In the genomic region with DNA sequence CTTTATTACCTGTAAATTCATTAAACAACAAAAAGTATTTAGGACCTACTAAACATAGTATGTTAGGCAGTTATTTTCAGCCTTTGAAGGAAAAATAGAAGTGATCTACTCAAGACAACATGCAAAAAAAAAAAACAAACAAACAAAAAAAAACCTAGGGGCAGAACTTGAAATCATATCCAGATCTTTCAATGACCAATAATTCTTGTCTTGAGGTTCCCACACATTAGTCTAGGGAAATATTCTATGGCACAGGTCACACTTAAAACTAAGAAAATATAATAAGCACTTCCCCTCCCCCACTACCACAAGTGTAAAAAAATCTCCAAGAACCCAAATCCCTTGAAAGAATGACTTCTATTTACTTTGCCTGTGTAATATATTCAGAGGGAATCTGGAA, we compare ENCODE assay signal across 12 cellular contexts. TPM values are rescaled to one million over a fixed set of nuclear protein-coding genes. Genes with fewer than 3 reads are reported as not detected.
DNase-seq lines count a peak whose midpoint lies in the region; ATAC-seq, FAIRE-seq and TF ChIP-seq lines count a peak whose summit lies in the region.
"Had no signal": no experiment of that assay in that cellular context is flagged by ENCODE, and none has a peak within 500 bp of the region (broad histone marks: within the 10 kb centered on the region; RNA-seq: fewer than 3 reads in every experiment).

No MANE protein-coding gene starts in this region.

- H3K27ac Mint-ChIP-seq in activated CD8-positive, alpha-beta T cell treated with anti-CD3 and anti-CD28 coated beads for 36 hours = peak overlapping the region; percentile 85
- no peak overlapping the region for H3K27ac Mint-ChIP-seq in activated CD8-positive, alpha-beta T cell treated with anti-CD3 and anti-CD28 coated beads, Interleukin-2, amount 10 ng/mL, durations not matched to agents 7 days and 5 days
- H3K27ac Mint-ChIP-seq in endodermal cell = no peak overlapping the region
- H3K27ac Mint-ChIP-seq in stimulated activated memory B cell treated with anti-CD40 and anti-IgM and Interleukin-4, amounts not matched to agents 10 μg/mL and 1 μg/mL and 100 μg/mL, for 72 hours = peak overlapping the region; percentile 96

- no peak overlapping the region for H3K9ac ChIP-seq in endodermal cell (ENCODE audit: extremely low read depth, low read length, poor library complexity, severe bottlenecking)

- no peak for TF ChIP-seq CTCF in activated CD8-positive, alpha-beta T cell treated with anti-CD3 and anti-CD28 coated beads for 36 hours (IDR thresholded peaks at IDR 0.05)
- TF ChIP-seq CTCF in endodermal cell (conservative IDR thresholded peaks at IDR 0.05) = no peak
- TF ChIP-seq CTCF in pancreas (IDR thresholded peaks at IDR 0.05) = no peak

- peak overlapping the region; percentile 94 for H3K4me3 ChIP-seq in endodermal cell (ENCODE audit: low read length)
- no peak overlapping the region for H3K4me3 ChIP-seq in pancreas

- H3K36me3 ChIP-seq in endodermal cell (ENCODE audit: control insufficient read depth, insufficient read depth, low read length) (peaks cover 33% of the 10 kb centered on the region), pancreas (no peaks in the 10 kb centered on the region)
- H3K36me3 ChIP-seq: colonic mucosa had no signal

- DNase-seq in activated CD8-positive, alpha-beta T cell treated with anti-CD3 and anti-CD28 coated beads for 36 hours = no peak
- no peak for DNase-seq in activated CD8-positive, alpha-beta T cell treated with anti-CD3 and anti-CD28 coated beads, Interleukin-2, amount 10 ng/mL, durations not matched to agents 7 days and 5 days
- DNase-seq in NAMALWA (ENCODE audit: low spot score) (peak; percentile 34), endodermal cell (no peak), pancreas (no peak)
- no peak for DNase-seq in activated CD4-positive, CD25-positive, alpha-beta regulatory T cell treated with anti-CD3 and anti-CD28 coated beads, Interleukin-2, amount 50 U/mL, for 72 hours
- DNase-seq: colonic mucosa; foreskin melanocyte; left colon; stimulated activated CD4-positive, alpha-beta T cell treated with anti-CD3 and anti-CD28 coated beads, Interleukin-2, amount 100 ng/mL, for 24 hours had no signal

- H3K9me3 ChIP-seq in endodermal cell (ENCODE audit: control insufficient read depth, low read length) = no peaks in the 10 kb centered on the region
- no peaks in the 10 kb centered on the region for H3K9me3 ChIP-seq in pancreas
- H3K9me3 ChIP-seq: colonic mucosa had no signal

- intact Hi-C loops in activated CD8-positive, alpha-beta T cell treated with anti-CD3 and anti-CD28 coated beads for 36 hours (cut with micrococcal nuclease) = loop anchor here (5.0 kb wide), 3 partner anchors 33 to 103 kb away; no protein-coding TSS in a partner anchor
- intact Hi-C loops in pancreas (cut with DNase I) = loop anchor here in 1 of 3 donors (10.0 kb wide), 1 partner anchor 86 kb away; no protein-coding TSS in a partner anchor

- no peaks in the 10 kb centered on the region for H3K9me3 Mint-ChIP-seq in activated CD8-positive, alpha-beta T cell treated with anti-CD3 and anti-CD28 coated beads for 36 hours
- H3K9me3 Mint-ChIP-seq in activated CD8-positive, alpha-beta T cell treated with anti-CD3 and anti-CD28 coated beads, Interleukin-2, amount 10 ng/mL, durations not matched to agents 7 days and 5 days (ENCODE audit: insufficient read depth) = no peaks in the 10 kb centered on the region
- H3K9me3 Mint-ChIP-seq in endodermal cell = no peaks in the 10 kb centered on the region
- H3K9me3 Mint-ChIP-seq in stimulated activated memory B cell treated with anti-CD40 and anti-IgM and Interleukin-4, amounts not matched to agents 10 μg/mL and 1 μg/mL and 100 μg/mL, for 72 hours = no peaks in the 10 kb centered on the region

- no peaks in the 10 kb centered on the region for H3K27me3 ChIP-seq in endodermal cell (ENCODE audit: control insufficient read depth, insufficient read depth, low read length, poor library complexity, severe bottlenecking)
- no peaks in the 10 kb centered on the region for H3K27me3 ChIP-seq in pancreas
- H3K27me3 ChIP-seq: colonic mucosa had no signal

- peaks cover 5% of the 10 kb centered on the region for H3K4me1 ChIP-seq in endodermal cell (ENCODE audit: control insufficient read depth, insufficient read depth, low read length)
- peaks cover 0 to 14% (median 13%) of the 10 kb centered on the region in 3 donors for H3K4me1 ChIP-seq in pancreas

- H3K4me1 Mint-ChIP-seq in activated CD8-positive, alpha-beta T cell treated with anti-CD3 and anti-CD28 coated beads for 36 hours (ENCODE audit: low read depth) = peaks cover 53% of the 10 kb centered on the region
- H3K4me1 Mint-ChIP-seq in activated CD8-positive, alpha-beta T cell treated with anti-CD3 and anti-CD28 coated beads, Interleukin-2, amount 10 ng/mL, durations not matched to agents 7 days and 5 days (ENCODE audit: low read depth) = peaks cover 47% of the 10 kb centered on the region
- peaks cover 43% of the 10 kb centered on the region for H3K4me1 Mint-ChIP-seq in endodermal cell
- peaks cover 64% of the 10 kb centered on the region for H3K4me1 Mint-ChIP-seq in stimulated activated memory B cell treated with anti-CD40 and anti-IgM and Interleukin-4, amounts not matched to agents 10 μg/mL and 1 μg/mL and 100 μg/mL, for 72 hours

- H3K27ac ChIP-seq in endodermal cell (ENCODE audit: low read depth, low read length) (no peak overlapping the region), pancreas (no peak overlapping the region)

- H3K4me3 Mint-ChIP-seq in activated CD8-positive, alpha-beta T cell treated with anti-CD3 and anti-CD28 coated beads for 36 hours = peak overlapping the region; percentile 96
- H3K4me3 Mint-ChIP-seq in activated CD8-positive, alpha-beta T cell treated with anti-CD3 and anti-CD28 coated beads, Interleukin-2, amount 10 ng/mL, durations not matched to agents 7 days and 5 days = no peak overlapping the region
- H3K4me3 Mint-ChIP-seq in endodermal cell = no peak overlapping the region
- H3K4me3 Mint-ChIP-seq in stimulated activated memory B cell treated with anti-CD40 and anti-IgM and Interleukin-4, amounts not matched to agents 10 μg/mL and 1 μg/mL and 100 μg/mL, for 72 hours = no peak overlapping the region

- POLR2A ChIA-PET in activated CD8-positive, alpha-beta T cell treated with anti-CD3 and anti-CD28 coated beads for 36 hours (lab: Charles Lee) = interaction anchor here (0.6 to 3.2 kb wide), 5 partner anchors 17 to 104 kb away, joined by 3 to 15 read pairs (median 5); no protein-coding TSS in a partner anchor
- POLR2A ChIA-PET in activated CD8-positive, alpha-beta T cell treated with anti-CD3 and anti-CD28 coated beads, Interleukin-2, amount 10 ng/mL, durations not matched to agents 7 days and 5 days (lab: Charles Lee) = interaction anchor here (4.4 kb wide), 1 partner anchor 186 kb away, joined by 24 read pairs; no protein-coding TSS in a partner anchor

- CTCF ChIA-PET in activated CD8-positive, alpha-beta T cell treated with anti-CD3 and anti-CD28 coated beads for 36 hours (lab: Charles Lee) = interaction anchor here (1.6 to 3.4 kb wide), 2 partner anchors 82 to 188 kb away, joined by 8 to 26 read pairs; no protein-coding TSS in a partner anchor
- CTCF ChIA-PET in activated CD8-positive, alpha-beta T cell treated with anti-CD3 and anti-CD28 coated beads, Interleukin-2, amount 10 ng/mL, durations not matched to agents 7 days and 5 days (lab: Charles Lee) = interaction anchor here (0.9 to 3.4 kb wide), 4 partner anchors 9 to 151 kb away, joined by 3 to 18 read pairs (median 6); no protein-coding TSS in a partner anchor

- H3K27me3 Mint-ChIP-seq in activated CD8-positive, alpha-beta T cell treated with anti-CD3 and anti-CD28 coated beads for 36 hours = no peaks in the 10 kb centered on the region
- H3K27me3 Mint-ChIP-seq in activated CD8-positive, alpha-beta T cell treated with anti-CD3 and anti-CD28 coated beads, Interleukin-2, amount 10 ng/mL, durations not matched to agents 7 days and 5 days (ENCODE audit: low read depth) = no peaks in the 10 kb centered on the region
- no peaks in the 10 kb centered on the region for H3K27me3 Mint-ChIP-seq in endodermal cell (ENCODE audit: insufficient read depth)
- no peaks in the 10 kb centered on the region for H3K27me3 Mint-ChIP-seq in stimulated activated memory B cell treated with anti-CD40 and anti-IgM and Interleukin-4, amounts not matched to agents 10 μg/mL and 1 μg/mL and 100 μg/mL, for 72 hours

- FAIRE-seq in pancreas (lab: Jason Lieb, UNC) = no peak

- H3K36me3 Mint-ChIP-seq in activated CD8-positive, alpha-beta T cell treated with anti-CD3 and anti-CD28 coated beads for 36 hours (ENCODE audit: low read depth) = peaks cover 29% of the 10 kb centered on the region
- peaks cover 23% of the 10 kb centered on the region for H3K36me3 Mint-ChIP-seq in activated CD8-positive, alpha-beta T cell treated with anti-CD3 and anti-CD28 coated beads, Interleukin-2, amount 10 ng/mL, durations not matched to agents 7 days and 5 days (ENCODE audit: low read depth)
- H3K36me3 Mint-ChIP-seq in endodermal cell (ENCODE audit: low read depth) = peaks cover 39% of the 10 kb centered on the region
- H3K36me3 Mint-ChIP-seq in stimulated activated memory B cell treated with anti-CD40 and anti-IgM and Interleukin-4, amounts not matched to agents 10 μg/mL and 1 μg/mL and 100 μg/mL, for 72 hours = peaks cover 20% of the 10 kb centered on the region

- ATAC-seq in activated CD8-positive, alpha-beta T cell treated with anti-CD3 and anti-CD28 coated beads for 36 hours = no peak
- no peak for ATAC-seq in activated CD8-positive, alpha-beta T cell treated with anti-CD3 and anti-CD28 coated beads, Interleukin-2, amount 10 ng/mL, durations not matched to agents 7 days and 5 days
- no peak for ATAC-seq in stimulated activated memory B cell treated with anti-CD40 and anti-IgM and Interleukin-4, amounts not matched to agents 10 μg/mL and 1 μg/mL and 100 μg/mL, for 72 hours
- ATAC-seq in pancreas = no peak
- ATAC-seq in GM21515 (IDR thresholded peaks at IDR 0.05; ENCODE audit: unreplicated experiment) = no peak
- ATAC-seq: left colon had no signal

RNA-seq across cellular contexts. Expression of a gene that starts 3.6 kb away (rescaled TPM):
- total RNA-seq in activated CD8-positive, alpha-beta T cell treated with anti-CD3 and anti-CD28 coated beads for 36 hours = 10 to 100 TPM; 29.8 to 39.2 TPM
- 10 to 100 TPM; 21.1 to 21.9 TPM for total RNA-seq in activated CD8-positive, alpha-beta T cell treated with anti-CD3 and anti-CD28 coated beads, Interleukin-2, amount 10 ng/mL, durations not matched to agents 7 days and 5 days
- 100 to 1,000 TPM; 178 to 184 TPM for total RNA-seq in endodermal cell
- polyA plus RNA-seq in endodermal cell (2013, experiment 1 of 2) = 59.1 TPM
- polyA plus RNA-seq in endodermal cell (2013, experiment 2 of 2) = 52.6 TPM
- 10 to 100 TPM in 4 of 6 donors, 1 to 10 TPM in 2; 5.5 to 15.9 (median 11.3) TPM for total RNA-seq in pancreas
- polyA plus RNA-seq in pancreas = 1 to 10 TPM; 5.7 to 8.0 TPM

Comparison
In these comparisons a context has a peak if more than half of its experiments do, and no peak if none do; other contexts are left out.
1. H3K27ac Mint-ChIP-seq: peak in activated CD8-positive, alpha-beta T cell treated with anti-CD3 and anti-CD28 coated beads for 36 hours (single experiment) and stimulated activated memory B cell treated with anti-CD40 and anti-IgM and Interleukin-4, amounts not matched to agents 10 μg/mL and 1 μg/mL and 100 μg/mL, for 72 hours (single experiment); none in activated CD8-positive, alpha-beta T cell treated with anti-CD3 and anti-CD28 coated beads, Interleukin-2, amount 10 ng/mL, durations not matched to agents 7 days and 5 days (single experiment) and endodermal cell (single experiment).
2. RNA of a gene that starts 3.6 kb away (total RNA-seq): 178 to 184 TPM in endodermal cell; 29.8 to 39.2 TPM in activated CD8-positive, alpha-beta T cell treated with anti-CD3 and anti-CD28 coated beads for 36 hours, 21.1 to 21.9 TPM in activated CD8-positive, alpha-beta T cell treated with anti-CD3 and anti-CD28 coated beads, Interleukin-2, amount 10 ng/mL, durations not matched to agents 7 days and 5 days and 5.5 to 15.9 TPM in pancreas; every median in the first group is over 4 times any median in the second.